In genomic region chr18:58043452-58044369, GRCh38 we compare ENCODE assay signal across 8 cellular contexts. TPM values are rescaled to one million over a fixed set of nuclear protein-coding genes. Genes with fewer than 3 reads are reported as not detected.
A peak's percentile ranks its signal among the peaks of the same experiment; 100 is the strongest.
DNase-seq lines count a peak whose midpoint lies in the region; ATAC-seq and TF ChIP-seq lines count a peak whose summit lies in the region.

Gene NEDD4L, plus strand, starts transcription at chr18:58044226. Its CDS starts 435 bp downstream, at chr18:58044661.

- H3K27me3 Mint-ChIP-seq in T-helper 17 cell, result peaks cover 28% of the 10 kb centered on the region

- peaks cover 3% of the 10 kb centered on the region for H3K36me3 Mint-ChIP-seq in T-helper 17 cell (ENCODE audit: low read depth)

- H3K27ac Mint-ChIP-seq in T-helper 17 cell, result peak within 1 kb of the TSS; percentile 72

- H3K36me3 ChIP-seq in right atrium auricular region (no peaks in the 10 kb centered on the region), urinary bladder (ENCODE audit: insufficient read depth) (no peaks in the 10 kb centered on the region)

- 2% methylated on average over 91 of the region's 93 CpGs for WGBS in urinary bladder

- TF ChIP-seq CTCF in GM13976 (IDR thresholded peaks at IDR 0.05; ENCODE audit: borderline replicate concordance, control extremely low read depth, extremely low read depth, insufficient read depth, missing control alignments) (peak; percentile 78), right atrium auricular region (IDR thresholded peaks at IDR 0.05) (peak; percentile 54 to 93)

- peak within 1 kb of the TSS; percentile 85 to 86 for H3K4me3 ChIP-seq in right atrium auricular region
- peak within 1 kb of the TSS; percentile 80 for H3K4me3 ChIP-seq in urinary bladder (ENCODE audit: low read depth, low read length)

- peak; percentile 73 for ATAC-seq in HG02840 (IDR thresholded peaks at IDR 0.05; ENCODE audit: low FRiP score, unreplicated experiment)
- ATAC-seq in T-helper 17 cell, result peak; percentile 81

- peak within 1 kb of the TSS; percentile 91 for H3K4me3 Mint-ChIP-seq in T-helper 17 cell

- peak within 1 kb of the TSS; percentile 80 for H3K27ac ChIP-seq in angular gyrus (ENCODE audit: low read depth, low read length)
- peak within 1 kb of the TSS; percentile 87 to 89 for H3K27ac ChIP-seq in right atrium auricular region
- peak within 1 kb of the TSS; percentile 85 for H3K27ac ChIP-seq in urinary bladder (ENCODE audit: low read depth)

- DNase-seq in GM13976 (ENCODE audit: low spot score), result peak; percentile 89
- peak; percentile 78 to 99 (median 97) for DNase-seq in NCI-H1417 (lab: John Stamatoyannopoulos, UW)
- DNase-seq in T-helper 17 cell, result peak; percentile 52 to 60 (median 57)
- peak; percentile 90 for DNase-seq in right atrium auricular region (ENCODE audit: low spot score)
- DNase-seq in pulmonary artery endothelial cell (ENCODE audit: low read depth, low spot score), result peak; percentile 59

- no peaks in the 10 kb centered on the region for H3K27me3 ChIP-seq in right atrium auricular region

- in situ Hi-C loops in GM13976 (cut with MboI; ENCODE audit: low sequenced_read_pairs, unreplicated experiment), result loop anchor here (10.0 kb wide), 1 partner anchor 81 kb away; no protein-coding TSS in a partner anchor

- no peaks in the 10 kb centered on the region for H3K9me3 ChIP-seq in T-helper 17 cell (ENCODE audit: control insufficient read depth, low read length, poor library complexity, severe bottlenecking)
- no peaks in the 10 kb centered on the region for H3K9me3 ChIP-seq in right atrium auricular region

- peaks cover 18% of the 10 kb centered on the region for H3K4me1 Mint-ChIP-seq in T-helper 17 cell

- H3K4me1 ChIP-seq in right atrium auricular region (peaks cover 0 to 26% of the 10 kb centered on the region in 2 donors), urinary bladder (ENCODE audit: insufficient read depth) (no peaks in the 10 kb centered on the region)

RNA-seq across cellular contexts. Expression of gene NEDD4L, which starts in this region (rescaled TPM):
- total RNA-seq in T-helper 17 cell (10 to 100 TPM in 1 of 2 donors, 1 to 10 TPM in 1; 9.8 to 22.4 TPM), right atrium auricular region (10 to 100 TPM; 45.0 to 68.0 TPM), pulmonary artery endothelial cell (5.6 and 21.1 TPM in 2 replicates), urinary bladder (56.9 TPM)
- 15.1 TPM for polyA plus RNA-seq in urinary bladder

Comparison
In these comparisons a context has a peak if more than half of its experiments do, and no peak if none do; other contexts are left out.
1. Peak in every context shown above with its lines: DNase-seq, ATAC-seq, H3K4me3 ChIP-seq and H3K27ac ChIP-seq.